In the genomic region with DNA sequence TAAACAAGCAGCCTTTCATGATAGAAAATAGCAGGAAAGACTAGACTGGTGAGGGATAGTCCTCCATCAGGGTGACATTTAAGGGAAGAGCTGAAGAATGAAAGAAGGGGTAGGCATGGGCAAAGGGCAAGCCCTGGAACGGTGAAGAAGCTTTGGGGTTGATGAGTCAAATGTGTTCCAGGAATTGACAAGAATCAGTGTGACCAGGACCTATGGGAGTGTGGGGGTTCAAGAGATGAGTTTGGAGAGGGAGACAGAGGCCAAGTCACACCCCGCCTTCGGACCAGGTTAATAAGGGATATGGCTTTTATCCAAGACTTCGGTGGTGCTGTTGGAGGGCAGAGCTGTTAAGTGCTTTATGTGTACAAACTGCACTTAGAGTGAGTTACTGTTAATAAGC, we compare ENCODE assay signal across 9 cellular contexts. TPM values are rescaled to one million over a fixed set of nuclear protein-coding genes. Genes with fewer than 3 reads are reported as not detected.
DNase-seq lines count a peak whose midpoint lies in the region; ATAC-seq and TF ChIP-seq lines count a peak whose summit lies in the region.
"Had no signal": no experiment of that assay in that cellular context is flagged by ENCODE, and none has a peak within 500 bp of the region (broad histone marks: within the 10 kb centered on the region; RNA-seq: fewer than 3 reads in every experiment).

No MANE protein-coding gene starts in this region.

- intact Hi-C loops in right cardiac atrium (cut with DNase I) = no loop called here

- no peak for TF ChIP-seq CTCF in WI38 (IDR thresholded peaks at IDR 0.05; ENCODE audit: low read depth, low read length)

- no peaks in the 10 kb centered on the region for H3K4me1 ChIP-seq in right cardiac atrium (ENCODE audit: control insufficient read depth, insufficient read depth, low read length)

- H3K27me3 ChIP-seq in H7 (ENCODE audit: control insufficient read depth, insufficient read depth, low read length) (no peaks in the 10 kb centered on the region), right cardiac atrium (ENCODE audit: control insufficient read depth, insufficient read depth) (no peaks in the 10 kb centered on the region)

- DNase-seq in H7 = no peak
- no peak for DNase-seq in right cardiac atrium
- DNase-seq in HuH-7 (ENCODE audit: low spot score) = no peak
- no peak for DNase-seq in dedifferentiated amniotic fluid mesenchymal stem cell (ENCODE audit: extremely low spot score)
- DNase-seq in SKM-1 (lab: John Stamatoyannopoulos, UW; ENCODE audit: unreplicated experiment) = no peak
- DNase-seq: activated CD4-positive, CD25-positive, alpha-beta regulatory T cell had no signal

- peak overlapping the region; percentile 99 for H3K4me3 ChIP-seq in H7 (ENCODE audit: insufficient read depth, low read depth, low read length)
- H3K4me3 ChIP-seq in WI38 (ENCODE audit: low read depth, low read length) = peak overlapping the region; percentile 97
- peak overlapping the region; percentile 75 for H3K4me3 ChIP-seq in right cardiac atrium (ENCODE audit: low read length)
- H3K4me3 ChIP-seq in skin epidermis = peak overlapping the region; percentile 61 to 98 (median 86)

- H3K27ac ChIP-seq in right cardiac atrium (ENCODE audit: low read length) (no peak overlapping the region), skin epidermis (peak overlapping the region in 18 of 21 experiments; percentile 80 to 99 (median 94))

- no peaks in the 10 kb centered on the region for H3K9me3 ChIP-seq in right cardiac atrium (ENCODE audit: control insufficient read depth, low read length)

- ATAC-seq in right cardiac atrium = no peak
- no peak for ATAC-seq in HG03439 (IDR thresholded peaks at IDR 0.05; ENCODE audit: unreplicated experiment)

- H3K36me3 ChIP-seq in H7 (replicated peaks; ENCODE audit: control insufficient read depth, insufficient read depth, low read length) = peaks cover 46% of the 10 kb centered on the region

- 35% methylated on average over 4 of the region's 4 CpGs for whole genome bisulfite sequencing in right cardiac atrium

RNA-seq across cellular contexts. Expression of a gene that starts 0.9 kb away (rescaled TPM):
- total RNA-seq in H7 (2014; rRNA removed; shearing (Covaris generic)) = 95.7 and 100 TPM in 2 replicates
- total RNA-seq in right cardiac atrium = 10 to 100 TPM; 50.8 to 58.5 (median 56.8) TPM
- 63.4 TPM for polyA plus RNA-seq in right cardiac atrium

RNA-seq across cellular contexts. Expression of a gene that starts 0.9 kb away (rescaled TPM):
- total RNA-seq in H7 (2014; rRNA removed; shearing (Covaris generic)) = 116 and 141 TPM in 2 replicates
- total RNA-seq in right cardiac atrium = 10 to 100 TPM; 18.2 to 22.9 (median 20.1) TPM
- polyA plus RNA-seq in right cardiac atrium = 13.6 TPM

RNA-seq across cellular contexts. Expression of a gene that starts 11.4 kb away (rescaled TPM):
- 13.3 and 14.0 TPM in 2 replicates for total RNA-seq in H7 (2014; rRNA removed; shearing (Covaris generic))
- 1 to 10 TPM; 3.2 to 4.4 (median 3.9) TPM for total RNA-seq in right cardiac atrium
- polyA plus RNA-seq in right cardiac atrium = 3.7 TPM

RNA-seq across cellular contexts. Expression of a gene that starts 28.3 kb away (rescaled TPM):
- 12.4 and 15.2 TPM in 2 replicates for total RNA-seq in H7 (2014; rRNA removed; shearing (Covaris generic))
- 10 to 100 TPM in 1 of 4 donors, 1 to 10 TPM in 3; 8.8 to 12.3 (median 9.2) TPM for total RNA-seq in right cardiac atrium
- polyA plus RNA-seq in right cardiac atrium = 7.7 TPM

RNA-seq across cellular contexts. Expression of a gene that starts 37.9 kb away (rescaled TPM):
- 0.15 and 0.28 TPM in 2 replicates for total RNA-seq in H7 (2014; rRNA removed; shearing (Covaris generic))
- 1 to 10 TPM in 2 of 4 donors, under 1 TPM in 2; 0.76 to 2.1 (median 1.0) TPM for total RNA-seq in right cardiac atrium
- 0.68 TPM for polyA plus RNA-seq in right cardiac atrium
